11 cellular contexts compared by ENCODE assay signal in genomic region chr1:167905182-167905581, GRCh38. TPM values are rescaled to one million over a fixed set of nuclear protein-coding genes. Genes with fewer than 3 reads are reported as not detected.
DNase-seq lines count a peak whose midpoint lies in the region; ATAC-seq and TF ChIP-seq lines count a peak whose summit lies in the region.
"Had no signal": no experiment of that assay in that cellular context is flagged by ENCODE, and none has a peak within 500 bp of the region (broad histone marks: within the 10 kb centered on the region; RNA-seq: fewer than 3 reads in every experiment).

No MANE protein-coding gene starts in this region.

- no peak for TF ChIP-seq POLR2A in IMR-90 (IDR thresholded peaks at IDR 0.05; ENCODE audit: low read depth, low read length)

- H3K27ac ChIP-seq in IMR-90 (ENCODE audit: insufficient read depth, low read length) (peak overlapping the region; percentile 61; the same call in 1 of the 2 replicates), neutrophil (peak overlapping the region; percentile 77)
- H3K27ac ChIP-seq: body of pancreas had no signal

- H3K27me3 ChIP-seq in IMR-90 (ENCODE audit: control insufficient read depth, insufficient read depth, low read length) (no peaks in the 10 kb centered on the region), neutrophil (no peaks in the 10 kb centered on the region)
- H3K27me3 ChIP-seq: body of pancreas had no signal

- in situ Hi-C loops in IMR-90 (cut with MboI; ENCODE audit: low sequenced_read_pairs) = no loop called here

- TF ChIP-seq CTCF in IMR-90 (conservative IDR thresholded peaks at IDR 0.05; ENCODE audit: low read depth, low read length) (no peak), neutrophil (IDR thresholded peaks at IDR 0.05) (no peak)

- POLR2A ChIA-PET in IMR-90 (lab: Charles Lee; ENCODE audit: unreplicated experiment) = no interaction called here

- H3K4me2 ChIP-seq in IMR-90 (ENCODE audit: low read depth, low read length) = peak overlapping the region; percentile 4

- no peaks in the 10 kb centered on the region for H3K79me1 ChIP-seq in IMR-90 (ENCODE audit: low read depth in 1 of 2, low read length in 2 of 2)

- no peak overlapping the region for H3K18ac ChIP-seq in IMR-90 (ENCODE audit: low read depth, low read length)

- CTCF ChIA-PET in IMR-90 (lab: Yijun Ruan, JAX) = interaction anchor here (1.0 to 1.5 kb wide), 2 partner anchors 8 to 177 kb away, joined by 3 to 4 read pairs; partner anchors contain the start of gene ADCY10

- H3K36me3 ChIP-seq in IMR-90 (ENCODE audit: control insufficient read depth, insufficient read depth, low read length) (no peaks in the 10 kb centered on the region), neutrophil (no peaks in the 10 kb centered on the region)

- peak overlapping the region in 1 of 2 experiments; percentile 65; a peak in 1 of 4 replicates for H4K8ac ChIP-seq in IMR-90 (ENCODE audit: low read depth in 2 of 2, low read length in 2 of 2)

- no peaks in the 10 kb centered on the region for H3K4me1 Mint-ChIP-seq in stimulated activated naive CD8-positive, alpha-beta T cell treated with anti-CD3 and anti-CD28 coated beads, Interleukin-15, amount 100 ng/mL, for 72 hours

- peak overlapping the region; percentile 45 for H2AK9ac ChIP-seq in IMR-90 (replicated peaks; ENCODE audit: low read depth, low read length, poor library complexity)

- peak overlapping the region; percentile 82 for H3K4ac ChIP-seq in IMR-90 (ENCODE audit: low read depth, low read length)

- BruUV-seq in IMR-90 (replicated peaks; lab: Mats Ljungman, UMichigan) = no TSS peak

- H3K4me3 ChIP-seq in IMR-90 (ENCODE audit: insufficient read depth, low read depth, low read length) = no peak overlapping the region
- H3K4me3 ChIP-seq in neutrophil (ENCODE audit: low read depth in 1 of 2, low read length in 1 of 2) = peak overlapping the region; percentile 3 to 10
- H3K4me3 ChIP-seq: body of pancreas had no signal

- dilution Hi-C loops in IMR-90 (cut with HindIII; ENCODE audit: low sequenced_read_pairs, unreplicated experiment) = no loop called here

- H3K56ac ChIP-seq in IMR-90 (ENCODE audit: extremely low read depth, insufficient read depth, low read length) = peak overlapping the region; percentile 26; the same call in 1 of the 2 replicates

- H3K9me3 ChIP-seq in IMR-90 (ENCODE audit: control insufficient read depth, insufficient read depth, low read length) (peaks cover 4% of the 10 kb centered on the region; the same call in 1 of the 2 replicates), neutrophil (no peaks in the 10 kb centered on the region)
- H3K9me3 ChIP-seq: body of pancreas had no signal

- peak overlapping the region; percentile 49 for H3K14ac ChIP-seq in IMR-90 (replicated peaks; ENCODE audit: low read depth, low read length)

- H2BK120ac ChIP-seq in IMR-90 (ENCODE audit: low read depth, low read length) = peak overlapping the region; percentile 33; the same call in 1 of the 2 replicates

- DNase-seq in IMR-90 = peak; percentile 71
- peak; percentile 51 for DNase-seq in NCI-H510A (lab: John Stamatoyannopoulos, UW)
- DNase-seq in fibroblast of peridontal ligament (ENCODE audit: extremely low read depth) = peak; percentile 72
- no peak for DNase-seq in mesenteric fat pad (ENCODE audit: low spot score)
- no peak for DNase-seq in stimulated activated naive CD8-positive, alpha-beta T cell treated with anti-CD3 and anti-CD28 coated beads, Interleukin-15, amount 100 ng/mL, for 72 hours
- DNase-seq in activated naive CD4-positive, alpha-beta T cell treated with anti-CD3 and anti-CD28 coated beads, Interleukin-2, amount 50 U/mL, for 72 hours (ENCODE audit: low spot score in 2 of 2) = no peak
- DNase-seq: activated CD8-positive, alpha-beta memory T cell treated with anti-CD3 and anti-CD28 coated beads, Interleukin-2, amount 50 U/mL, for 48 hours; body of pancreas; KG1; NK-92 treated with Interleukin-12 subunit alpha and Interleukin-12 subunit beta, amount 100 ng/mL, for 24 hours had no signal

- peak overlapping the region; percentile 66 for H2BK5ac ChIP-seq in IMR-90 (ENCODE audit: low read depth, low read length, poor library complexity, severe bottlenecking)

- peaks cover 14% of the 10 kb centered on the region for H3K27me3 Mint-ChIP-seq in stimulated activated naive CD8-positive, alpha-beta T cell treated with anti-CD3 and anti-CD28 coated beads, Interleukin-15, amount 100 ng/mL, for 72 hours

- no peak overlapping the region for H2AK5ac ChIP-seq in IMR-90 (ENCODE audit: low read depth, low read length)

- peak overlapping the region; percentile 21 for H4K91ac ChIP-seq in IMR-90 (ENCODE audit: insufficient read depth, low read depth, low read length)

- peaks cover 11% of the 10 kb centered on the region for H3K4me1 ChIP-seq in IMR-90 (ENCODE audit: control insufficient read depth, insufficient read depth, low read length)
- peaks cover 42 to 51% of the 10 kb centered on the region in 2 experiments for H3K4me1 ChIP-seq in neutrophil (ENCODE audit: control insufficient read depth in 1 of 2, insufficient read depth in 1 of 2, low read depth in 1 of 2, low read length in 1 of 2)
- H3K4me1 ChIP-seq: body of pancreas had no signal

- no CpG with 5 or more reads among the region's 3 CpGs for WGBS in IMR-90 (ENCODE audit: extremely low coverage in 2 of 2, insufficient read length in 1 of 2), 2 experiments

- H3K9ac ChIP-seq in IMR-90 (ENCODE audit: low read depth, low read length) = no peak overlapping the region

- no peak overlapping the region for H3K4me3 Mint-ChIP-seq in stimulated activated naive CD8-positive, alpha-beta T cell treated with anti-CD3 and anti-CD28 coated beads, Interleukin-15, amount 100 ng/mL, for 72 hours

- peaks cover 10% of the 10 kb centered on the region for H4K20me1 ChIP-seq in IMR-90 (ENCODE audit: insufficient read depth, low read length)

- H2BK20ac ChIP-seq in IMR-90 (ENCODE audit: low read depth, low read length) = peak overlapping the region; percentile 33

- H3K27ac Mint-ChIP-seq in stimulated activated naive CD8-positive, alpha-beta T cell treated with anti-CD3 and anti-CD28 coated beads, Interleukin-15, amount 100 ng/mL, for 72 hours = no peak overlapping the region
- H3K27ac Mint-ChIP-seq in activated naive CD4-positive, alpha-beta T cell treated with anti-CD3 and anti-CD28 coated beads, Interleukin-2, amount 50 U/mL, for 72 hours = peak overlapping the region in 1 of 2 donors; percentile 58

- 0 out of 2 replicates have a peak, but pooled peaks cover 2% of the 10 kb centered on the region for H3K9me1 ChIP-seq in IMR-90 (ENCODE audit: insufficient read depth, low read length)

- peak overlapping the region; percentile 28; the same call in 1 of the 3 replicates for H2BK15ac ChIP-seq in IMR-90 (ENCODE audit: low read depth, low read length)

- H4K5ac ChIP-seq in IMR-90 (ENCODE audit: low read depth, low read length) = no peak overlapping the region

- TF ChIP-seq RAD21 in IMR-90 (IDR thresholded peaks at IDR 0.05; ENCODE audit: low read length) = no peak

- peak overlapping the region; percentile 78 for H2AFZ ChIP-seq in IMR-90 (replicated peaks; ENCODE audit: low read length, poor library complexity)

- H3K9me3 Mint-ChIP-seq in stimulated activated naive CD8-positive, alpha-beta T cell treated with anti-CD3 and anti-CD28 coated beads, Interleukin-15, amount 100 ng/mL, for 72 hours = peaks cover 4 to 5% of the 10 kb centered on the region in 2 donors
- no peaks in the 10 kb centered on the region for H3K9me3 Mint-ChIP-seq in activated naive CD4-positive, alpha-beta T cell treated with anti-CD3 and anti-CD28 coated beads, Interleukin-2, amount 50 U/mL, for 72 hours

- peaks cover 0 to 3% of the 10 kb centered on the region in 2 donors for H3K36me3 Mint-ChIP-seq in activated naive CD4-positive, alpha-beta T cell treated with anti-CD3 and anti-CD28 coated beads, Interleukin-2, amount 50 U/mL, for 72 hours

- intact Hi-C loops in IMR-90 (cut with micrococcal nuclease) = loop anchor here (2.0 kb wide), 1 partner anchor 30 kb away; no protein-coding TSS in a partner anchor

- H3K23ac ChIP-seq in IMR-90 (ENCODE audit: low read depth, low read length) = peak overlapping the region; percentile 76; the same call in 1 of the 2 replicates

- peak; percentile 56 for ATAC-seq in IMR-90 (ENCODE audit: low read depth)
- no peak for ATAC-seq in stimulated activated naive CD8-positive, alpha-beta T cell treated with anti-CD3 and anti-CD28 coated beads, Interleukin-15, amount 100 ng/mL, for 72 hours
- no peak for ATAC-seq in activated naive CD4-positive, alpha-beta T cell treated with anti-CD3 and anti-CD28 coated beads, Interleukin-2, amount 50 U/mL, for 72 hours
- ATAC-seq: body of pancreas had no signal

TF ChIP-seq in IMR-90, 13 proteins besides CTCF, POLR2A, EP300 and RAD21 (continues in another document):
- TF ChIP-seq CEBPB (IDR thresholded peaks at IDR 0.05; ENCODE audit: low read depth, low read length) = peak; percentile 64; the same call in 1 of the 2 replicates
- TF ChIP-seq RCOR1 (IDR thresholded peaks at IDR 0.05; ENCODE audit: insufficient replicate concordance, low read length) = no peak

RNA-seq across cellular contexts. Expression of gene ADCY10, which starts 8.8 kb away (rescaled TPM):
- total RNA-seq in IMR-90 (2012; rRNA removed) = under 0.01 TPM in 2 replicates
- 0.03 and 0.19 TPM in 2 replicates for polyA plus RNA-seq in IMR-90 (2012; rRNA removed)
- 0.03 TPM in 1 of 2 replicates, not detected in the other for polyA plus RNA-seq in IMR-90 (2012; cell fraction: cytosol; rRNA removed)
- polyA plus RNA-seq in IMR-90 (2012; cell fraction: nucleus; rRNA removed; ENCODE audit: low replicate concordance) = 0.07 and 0.21 TPM in 2 replicates
- total RNA-seq in mesenteric fat pad = 0.55 TPM
- under 1 TPM; 0.18 to 0.53 TPM for total RNA-seq in activated naive CD4-positive, alpha-beta T cell treated with anti-CD3 and anti-CD28 coated beads, Interleukin-2, amount 50 U/mL, for 72 hours

RNA-seq across cellular contexts. Expression of gene DCAF6, which starts 31.3 kb away (rescaled TPM):
- total RNA-seq in IMR-90 (2012; rRNA removed) (74.7 and 88.7 TPM in 2 replicates), mesenteric fat pad (54.6 TPM)
- 50.1 and 60.4 TPM in 2 replicates for polyA plus RNA-seq in IMR-90 (2012; rRNA removed)
- polyA plus RNA-seq in IMR-90 (2012; cell fraction: cytosol; rRNA removed) = 12.7 and 40.0 TPM in 2 replicates
- 6.0 and 46.7 TPM in 2 replicates for polyA plus RNA-seq in IMR-90 (2012; cell fraction: nucleus; rRNA removed; ENCODE audit: low replicate concordance)
- 10 to 100 TPM; 28.1 to 33.0 TPM for total RNA-seq in activated naive CD4-positive, alpha-beta T cell treated with anti-CD3 and anti-CD28 coated beads, Interleukin-2, amount 50 U/mL, for 72 hours

RNA-seq across cellular contexts. Expression of gene MPC2, which starts 31.7 kb away (rescaled TPM):
- total RNA-seq in IMR-90 (2012; rRNA removed) (35.0 and 56.7 TPM in 2 replicates), mesenteric fat pad (83.9 TPM)
- polyA plus RNA-seq in IMR-90 (2012; rRNA removed) = 40.9 and 42.9 TPM in 2 replicates
- 25.6 and 27.4 TPM in 2 replicates for polyA plus RNA-seq in IMR-90 (2012; cell fraction: cytosol; rRNA removed)
- polyA plus RNA-seq in IMR-90 (2012; cell fraction: nucleus; rRNA removed; ENCODE audit: low replicate concordance) = 7.5 and 13.7 TPM in 2 replicates
- total RNA-seq in activated naive CD4-positive, alpha-beta T cell treated with anti-CD3 and anti-CD28 coated beads, Interleukin-2, amount 50 U/mL, for 72 hours = 10 to 100 TPM; 60.3 to 68.6 TPM

Comparison
In these comparisons a context has a peak if more than half of its experiments do, and no peak if none do; other contexts are left out.
1. DNase-seq: peak in IMR-90 (single experiment), NCI-H510A (single experiment) and fibroblast of peridontal ligament (single experiment); none in mesenteric fat pad (single experiment), stimulated activated naive CD8-positive, alpha-beta T cell treated with anti-CD3 and anti-CD28 coated beads, Interleukin-15, amount 100 ng/mL, for 72 hours (0 of 2) and activated naive CD4-positive, alpha-beta T cell treated with anti-CD3 and anti-CD28 coated beads, Interleukin-2, amount 50 U/mL, for 72 hours (0 of 2).